ENCODE assay signal across 17 cellular contexts in genomic region chrX:50114113-50114512, GRCh38.
"Had no signal": no experiment of that assay in that cellular context is flagged by ENCODE, and none has a peak within 500 bp of the region (broad histone marks: within the 10 kb centered on the region; RNA-seq: fewer than 3 reads in every experiment).

No MANE protein-coding gene starts in this region.

- ATAC-seq: activated T-helper 17 cell treated with anti-CD3 and anti-CD28 coated beads, Interleukin-2, amount 50 U/mL, for 72 hours; gastroesophageal sphincter; heart right ventricle; left lung; naive thymus-derived CD8-positive, alpha-beta T cell had no signal

- H3K36me3 ChIP-seq: esophagus muscularis mucosa, gastroesophageal sphincter, heart right ventricle, left lung, thyroid gland had no signal

- H3K27me3 ChIP-seq: esophagus muscularis mucosa, gastroesophageal sphincter, left lung, thyroid gland had no signal

- H3K4me3 ChIP-seq: esophagus muscularis mucosa, gastroesophageal sphincter, heart right ventricle, left lung, thyroid gland had no signal

- H3K4me1 ChIP-seq: esophagus muscularis mucosa, gastroesophageal sphincter, left lung, thyroid gland had no signal

- DNase-seq: activated CD4-positive, alpha-beta memory T cell treated with anti-CD3 and anti-CD28 coated beads, Interleukin-2, amount 10 ng/mL, durations not matched to agents 7 days and 5 days; activated CD4-positive, alpha-beta T cell treated with anti-CD3 and anti-CD28 coated beads for 4 hours; activated naive CD4-positive, alpha-beta T cell; activated naive CD8-positive, alpha-beta T cell treated with anti-CD3 and anti-CD28 coated beads for 36 hours; activated T-cell treated with anti-CD3 and anti-CD28 coated beads, Interleukin-2, amount 50 U/mL, for 1 hour; amniotic stem cell; effector CD8-positive, alpha-beta T cell; heart right ventricle; left lung; naive thymus-derived CD8-positive, alpha-beta T cell; stimulated activated CD8-positive, alpha-beta memory T cell treated with anti-CD3 and anti-CD28 coated beads, Interleukin-4, amount 100 ng/mL, for 48 hours; stimulated activated naive CD4-positive, alpha-beta T cell; thyroid gland had no signal

- H3K9me3 ChIP-seq: esophagus muscularis mucosa, gastroesophageal sphincter, heart right ventricle, left lung, thyroid gland had no signal

- H3K27ac ChIP-seq: esophagus muscularis mucosa, gastroesophageal sphincter, heart right ventricle, left lung, parathyroid adenoma, thyroid gland had no signal

- H3K9ac ChIP-seq: parathyroid adenoma had no signal
